In the genomic region with DNA sequence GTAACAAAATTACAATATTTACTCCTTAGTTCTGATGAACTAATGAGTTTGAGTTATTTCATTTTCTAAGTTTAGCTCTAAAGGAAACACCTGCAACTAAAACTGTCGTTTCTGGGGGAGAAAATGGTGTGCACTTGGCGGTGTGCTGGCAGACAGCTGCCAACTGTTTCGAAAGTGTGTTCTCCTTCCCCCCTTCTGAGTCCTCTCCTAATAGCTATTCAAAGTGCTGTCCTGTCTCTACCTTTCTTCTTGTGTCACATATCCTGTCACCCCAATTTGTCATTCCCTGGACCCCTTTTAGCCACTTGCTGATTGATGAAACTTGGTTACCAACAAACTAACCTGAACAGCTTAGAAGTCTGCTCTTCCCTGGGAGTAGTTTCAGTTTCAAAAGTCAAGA, we compare ENCODE assay signal across 9 cellular contexts. TPM values are rescaled to one million over a fixed set of nuclear protein-coding genes. Genes with fewer than 3 reads are reported as not detected.
DNase-seq lines count a peak whose midpoint lies in the region; ATAC-seq, FAIRE-seq and TF ChIP-seq lines count a peak whose summit lies in the region.
"Had no signal": no experiment of that assay in that cellular context is flagged by ENCODE, and none has a peak within 500 bp of the region (broad histone marks: within the 10 kb centered on the region; RNA-seq: fewer than 3 reads in every experiment).

No MANE protein-coding gene starts in this region.

- no peak for TF ChIP-seq CTCF in IMR-90 (conservative IDR thresholded peaks at IDR 0.05; ENCODE audit: low read depth, low read length)
- no peak for TF ChIP-seq CTCF in pancreas (IDR thresholded peaks at IDR 0.05)

- no peak overlapping the region for H2BK120ac ChIP-seq in IMR-90 (ENCODE audit: low read depth, low read length)

- no peak overlapping the region for H3K23ac ChIP-seq in IMR-90 (ENCODE audit: low read depth, low read length)

- no peak overlapping the region for H2BK20ac ChIP-seq in IMR-90 (ENCODE audit: low read depth, low read length)

- H3K4me1 ChIP-seq in IMR-90 (ENCODE audit: control insufficient read depth, insufficient read depth, low read length), result no peaks in the 10 kb centered on the region
- H3K4me1 ChIP-seq in pancreas, result no peaks in the 10 kb centered on the region

- in situ Hi-C loops in IMR-90 (cut with MboI; ENCODE audit: low sequenced_read_pairs), result loop anchor here (25.0 kb wide), 2 partner anchors 220 to 370 kb away; a partner anchor contains a TSS

- H2AK9ac ChIP-seq in IMR-90 (replicated peaks; ENCODE audit: low read depth, low read length, poor library complexity), result no peak overlapping the region

- no peak overlapping the region for H2AFZ ChIP-seq in IMR-90 (replicated peaks; ENCODE audit: low read length, poor library complexity)

- 0 out of 4 replicates have a peak, but pooled peaks cover 0 to 3% of the 10 kb centered on the region in 2 experiments for H3K79me1 ChIP-seq in IMR-90 (ENCODE audit: low read depth in 1 of 2, low read length in 2 of 2)

- no peaks in the 10 kb centered on the region for H4K20me1 ChIP-seq in IMR-90 (ENCODE audit: insufficient read depth, low read length)

- POLR2A ChIA-PET in IMR-90 (lab: Charles Lee; ENCODE audit: unreplicated experiment), result no interaction called here

- H3K9ac ChIP-seq in IMR-90 (ENCODE audit: low read depth, low read length), result no peak overlapping the region

- H3K4me3 ChIP-seq in IMR-90 (ENCODE audit: insufficient read depth, low read depth, low read length), result peak overlapping the region; percentile 34; the same call in 1 of the 2 replicates
- H3K4me3 ChIP-seq in pancreas, result no peak overlapping the region

- no peak overlapping the region for H4K8ac ChIP-seq in IMR-90 (ENCODE audit: low read depth in 2 of 2, low read length in 2 of 2)

- no peak overlapping the region for H4K91ac ChIP-seq in IMR-90 (ENCODE audit: insufficient read depth, low read depth, low read length)

- dilution Hi-C loops in IMR-90 (cut with HindIII; ENCODE audit: low sequenced_read_pairs, unreplicated experiment), result no loop called here

- no peaks in the 10 kb centered on the region for H3K36me3 Mint-ChIP-seq in immature natural killer cell

- WGBS in IMR-90 (ENCODE audit: extremely low coverage in 2 of 2, insufficient read length in 1 of 2), 2 experiments, result no CpG with 5 or more reads among the region's 3 CpGs
- 36 to 66% methylated on average over 3 of the region's 3 CpGs for WGBS in pancreas, 2 donors

- no peak overlapping the region for H3K27ac ChIP-seq in IMR-90 (ENCODE audit: insufficient read depth, low read length)
- H3K27ac ChIP-seq in pancreas, result no peak overlapping the region

- no peaks in the 10 kb centered on the region for H3K27me3 ChIP-seq in IMR-90 (ENCODE audit: control insufficient read depth, insufficient read depth, low read length)
- H3K27me3 ChIP-seq in pancreas, result no peaks in the 10 kb centered on the region

- H2BK15ac ChIP-seq in IMR-90 (ENCODE audit: low read depth, low read length), result no peak overlapping the region

- no peak for DNase-seq in GM12892 (ENCODE audit: insufficient read length)
- no peak for DNase-seq in IMR-90
- peak; percentile 12 to 17 (median 13) for DNase-seq in immature natural killer cell
- DNase-seq in glomerular visceral epithelial cell (ENCODE audit: extremely low spot score), result no peak
- DNase-seq in middle frontal gyrus (ENCODE audit: extremely low spot score, low spot score), result no peak
- no peak for DNase-seq in NCI-H774 (lab: John Stamatoyannopoulos, UW)
- no peak for DNase-seq in pancreas

- no peak for TF ChIP-seq RAD21 in IMR-90 (IDR thresholded peaks at IDR 0.05; ENCODE audit: low read length)

- H3K9me3 Mint-ChIP-seq in immature natural killer cell, result no peaks in the 10 kb centered on the region

- H3K56ac ChIP-seq in IMR-90 (ENCODE audit: extremely low read depth, insufficient read depth, low read length), result no peak overlapping the region

- TF ChIP-seq POLR2A in GM12892 (IDR thresholded peaks at IDR 0.05; ENCODE audit: low read depth, low read length), result peak; percentile 51; the same call in 1 of the 2 replicates
- no peak for TF ChIP-seq POLR2A in IMR-90 (IDR thresholded peaks at IDR 0.05; ENCODE audit: low read depth, low read length)

- H3K4me3 Mint-ChIP-seq in immature natural killer cell, result peak overlapping the region; percentile 82 to 95 (median 87)

- peaks cover 26 to 37% of the 10 kb centered on the region in 2 donors for H3K4me1 Mint-ChIP-seq in immature natural killer cell

- H3K14ac ChIP-seq in IMR-90 (replicated peaks; ENCODE audit: low read depth, low read length), result no peak overlapping the region

- no peak overlapping the region for H3K18ac ChIP-seq in IMR-90 (ENCODE audit: low read depth, low read length)

- H3K9me3 ChIP-seq in IMR-90 (ENCODE audit: control insufficient read depth, insufficient read depth, low read length), result no peaks in the 10 kb centered on the region
- no peaks in the 10 kb centered on the region for H3K9me3 ChIP-seq in pancreas

- ATAC-seq in GM21390 (IDR thresholded peaks at IDR 0.05; ENCODE audit: unreplicated experiment), result peak; percentile 56
- no peak for ATAC-seq in IMR-90 (ENCODE audit: low read depth)
- ATAC-seq in pancreas, result no peak

- H4K5ac ChIP-seq in IMR-90 (ENCODE audit: low read depth, low read length), result no peak overlapping the region

- BruUV-seq in IMR-90 (replicated peaks; lab: Mats Ljungman, UMichigan), result no TSS peak

- CTCF ChIA-PET in IMR-90 (lab: Yijun Ruan, JAX), result interaction anchor here (2.0 to 2.3 kb wide), 2 partner anchors 10 to 15 kb away, joined by 8 read pairs; no protein-coding TSS in a partner anchor

- H2AK5ac ChIP-seq in IMR-90 (ENCODE audit: low read depth, low read length), result no peak overlapping the region

- H3K4me2 ChIP-seq in IMR-90 (ENCODE audit: low read depth, low read length), result peak overlapping the region; percentile 75; the same call in 1 of the 2 replicates

- H3K27ac Mint-ChIP-seq in immature natural killer cell, result peak overlapping the region; percentile 65 to 99 (median 87)

- H3K27me3 Mint-ChIP-seq in immature natural killer cell (ENCODE audit: low read depth in 3 of 3), result peaks cover 0 to 6% (median under 1%) of the 10 kb centered on the region in 3 donors

- H2BK5ac ChIP-seq in IMR-90 (ENCODE audit: low read depth, low read length, poor library complexity, severe bottlenecking), result no peak overlapping the region

- H3K4ac ChIP-seq in IMR-90 (ENCODE audit: low read depth, low read length), result no peak overlapping the region

- no peaks in the 10 kb centered on the region for H3K9me1 ChIP-seq in IMR-90 (ENCODE audit: insufficient read depth, low read length)

- H3K36me3 ChIP-seq in IMR-90 (ENCODE audit: control insufficient read depth, insufficient read depth, low read length), result no peaks in the 10 kb centered on the region
- H3K36me3 ChIP-seq in pancreas, result no peaks in the 10 kb centered on the region

- FAIRE-seq in GM12892 (lab: Jason Lieb, UNC) (peak; percentile 93), pancreas (lab: Jason Lieb, UNC) (no peak)
- FAIRE-seq: endometrium had no signal

- intact Hi-C loops in IMR-90 (cut with micrococcal nuclease) (no loop called here), pancreas (cut with DNase I) (no loop called here)

TF ChIP-seq in IMR-90, 13 proteins besides CTCF, POLR2A, EP300 and RAD21:
- TF ChIP-seq BHLHE40 (IDR thresholded peaks at IDR 0.05; ENCODE audit: low read depth, low read length), result no peak

RNA-seq across cellular contexts. Expression of a gene that starts 4.9 kb away (rescaled TPM):
- 79.4 TPM for polyA plus RNA-seq in GM12892 (2012; ENCODE audit: missing spikeins)
- total RNA-seq in IMR-90 (2012; rRNA removed), result 35.3 and 37.8 TPM in 2 replicates
- 19.8 and 20.9 TPM in 2 replicates for polyA plus RNA-seq in IMR-90 (2012; rRNA removed)
- polyA plus RNA-seq in IMR-90 (2012; cell fraction: cytosol; rRNA removed), result 7.4 and 9.8 TPM in 2 replicates
- 3.3 and 14.2 TPM in 2 replicates for polyA plus RNA-seq in IMR-90 (2012; cell fraction: nucleus; rRNA removed; ENCODE audit: low replicate concordance)
- polyA plus RNA-seq in immature natural killer cell, result 10 to 100 TPM; 38.2 to 54.8 (median 40.8) TPM
- 10 to 100 TPM; 22.0 to 33.7 (median 29.9) TPM for total RNA-seq in pancreas
- 10 to 100 TPM; 15.0 to 18.7 TPM for polyA plus RNA-seq in pancreas

RNA-seq across cellular contexts. Expression of a gene that starts 42.3 kb away (rescaled TPM):
- polyA plus RNA-seq in GM12892 (2012; ENCODE audit: missing spikeins), result 0.51 TPM
- total RNA-seq in IMR-90 (2012; rRNA removed), result under 0.01 TPM in 1 of 2 replicates, not detected in the other
- polyA plus RNA-seq in IMR-90 (2012; rRNA removed), result 0.24 and 0.26 TPM in 2 replicates
- polyA plus RNA-seq in IMR-90 (2012; cell fraction: cytosol; rRNA removed), result 0.16 TPM in 1 of 2 replicates, not detected in the other
- polyA plus RNA-seq in IMR-90 (2012; cell fraction: nucleus; rRNA removed; ENCODE audit: low replicate concordance), result 1.4 and 2.4 TPM in 2 replicates
- not detected for polyA plus RNA-seq in immature natural killer cell
- total RNA-seq in pancreas, result under 1 TPM in 5 of 6 donors, not detected in 1; 0.14 to 0.75 (median 0.31) TPM
- under 1 TPM; 0.23 to 0.27 TPM for polyA plus RNA-seq in pancreas

RNA-seq across cellular contexts. Expression of a gene that starts 54.7 kb away (rescaled TPM):
- 29.6 TPM for polyA plus RNA-seq in GM12892 (2012; ENCODE audit: missing spikeins)
- total RNA-seq in IMR-90 (2012; rRNA removed) (not detected in 2 replicates), pancreas (10 to 100 TPM in 4 of 6 donors, 1 to 10 TPM in 2; 7.6 to 15.4 (median 12.1) TPM)
- polyA plus RNA-seq in IMR-90 (2012; rRNA removed) (not detected in 2 replicates), immature natural killer cell (under 1 TPM in 2 of 3 donors, not detected in 1; 0.11 to 0.22 TPM), pancreas (1 to 10 TPM; 2.8 to 6.2 TPM)
- polyA plus RNA-seq in IMR-90 (2012; cell fraction: cytosol; rRNA removed), result not detected in 2 replicates
- not detected in 2 replicates for polyA plus RNA-seq in IMR-90 (2012; cell fraction: nucleus; rRNA removed; ENCODE audit: low replicate concordance)

Comparison
In these comparisons a context has a peak if more than half of its experiments do, and no peak if none do; other contexts are left out.
1. DNase-seq: peak in immature natural killer cell (3 of 3); none in GM12892 (single experiment), IMR-90 (single experiment), glomerular visceral epithelial cell (single experiment), middle frontal gyrus (single experiment), NCI-H774 (single experiment) and pancreas (0 of 6).